18 cellular contexts compared by ENCODE assay signal in genomic region chr10:79182122-79182521, GRCh38.
A peak's percentile ranks its signal among the peaks of the same experiment; 100 is the strongest.
DNase-seq lines count a peak whose midpoint lies in the region; ATAC-seq and TF ChIP-seq lines count a peak whose summit lies in the region.
"Had no signal": no experiment of that assay in that cellular context is flagged by ENCODE, and none has a peak within 500 bp of the region (broad histone marks: within the 10 kb centered on the region; RNA-seq: fewer than 3 reads in every experiment).

No MANE protein-coding gene starts in this region.

- no peaks in the 10 kb centered on the region for H3K9me3 ChIP-seq in Caco-2
- H3K9me3 ChIP-seq in ascending aorta: no peaks in the 10 kb centered on the region
- no peaks in the 10 kb centered on the region for H3K9me3 ChIP-seq in lower lobe of right lung
- no peaks in the 10 kb centered on the region for H3K9me3 ChIP-seq in CD8-positive, alpha-beta T cell (ENCODE audit: low read length)
- H3K9me3 ChIP-seq: colonic mucosa had no signal

- CTCF ChIA-PET in Caco-2 (lab: Charles Lee): no interaction called here
- CTCF ChIA-PET in CD8-positive, alpha-beta T cell (lab: Charles Lee): interaction anchor here (5.8 kb wide), 1 partner anchor 14 kb away, joined by 32 read pairs; no protein-coding TSS in a partner anchor

- H3K4me3 ChIP-seq in Caco-2 (ENCODE audit: low read depth, low read length) (no peak overlapping the region), ascending aorta (no peak overlapping the region), lower lobe of right lung (no peak overlapping the region)
- H3K4me3 ChIP-seq in CD8-positive, alpha-beta T cell (ENCODE audit: low read depth, low read length): no peak overlapping the region
- H3K4me3 ChIP-seq: colonic mucosa had no signal

- H3K4me1 ChIP-seq in Caco-2 (peaks cover 50% of the 10 kb centered on the region), ascending aorta (peaks cover 16 to 67% of the 10 kb centered on the region in 2 donors), lower lobe of right lung (peaks cover 100% of the 10 kb centered on the region)
- no peaks in the 10 kb centered on the region for H3K4me1 ChIP-seq in CD8-positive, alpha-beta T cell (ENCODE audit: insufficient read depth, low read length)

- no peaks in the 10 kb centered on the region for H3K9me3 Mint-ChIP-seq in Caco-2 (ENCODE audit: unreplicated experiment)
- H3K9me3 Mint-ChIP-seq in stimulated activated effector memory CD8-positive, alpha-beta T cell treated with anti-CD3 and anti-CD28 coated beads, Interleukin-12 subunit alpha, Interleukin-12 subunit beta, amount 100 ng/mL, for 72 hours: no peaks in the 10 kb centered on the region
- H3K9me3 Mint-ChIP-seq in CD8-positive, alpha-beta T cell: no peaks in the 10 kb centered on the region
- H3K9me3 Mint-ChIP-seq: activated CD4-positive, alpha-beta memory T cell treated with anti-CD3 and anti-CD28 coated beads for 36 hours; activated T-helper 1 cell treated with anti-CD3 and anti-CD28 coated beads, Interleukin-12 subunit alpha, Interleukin-12 subunit beta, Interleukin-2, Interleukin-4 antibody, amounts not matched to agents 30 ng/mL and 10 ng/mL and 1 ng/mL, durations not matched to agents 14 hours and 24 hours and 36 hours; naive thymus-derived CD8-positive, alpha-beta T cell had no signal

- intact Hi-C loops in Caco-2 (cut with micrococcal nuclease; ENCODE audit: unreplicated experiment) (no loop called here), ascending aorta (cut with DNase I) (no loop called here), lower lobe of right lung (cut with DNase I) (no loop called here)
- intact Hi-C loops in CD8-positive, alpha-beta T cell (cut with DNase I, micrococcal nuclease): no loop called here

- POLR2A ChIA-PET in Caco-2 (lab: Charles Lee): no interaction called here
- POLR2A ChIA-PET in CD8-positive, alpha-beta T cell (lab: Charles Lee): no interaction called here

- H3K27ac ChIP-seq in ascending aorta: peak overlapping the region; percentile 10 to 29
- H3K27ac ChIP-seq in lower lobe of right lung: peak overlapping the region; percentile 66
- no peak overlapping the region for H3K27ac ChIP-seq in CD8-positive, alpha-beta T cell (ENCODE audit: low read depth, low read length)
- H3K27ac ChIP-seq: colonic mucosa had no signal

- peaks cover 33% of the 10 kb centered on the region for H3K4me1 Mint-ChIP-seq in Caco-2 (ENCODE audit: low read depth, unreplicated experiment)
- no peaks in the 10 kb centered on the region for H3K4me1 Mint-ChIP-seq in stimulated activated effector memory CD8-positive, alpha-beta T cell treated with anti-CD3 and anti-CD28 coated beads, Interleukin-12 subunit alpha, Interleukin-12 subunit beta, amount 100 ng/mL, for 72 hours
- no peaks in the 10 kb centered on the region for H3K4me1 Mint-ChIP-seq in CD8-positive, alpha-beta T cell (ENCODE audit: low read depth)

- no peak for TF ChIP-seq CTCF in Caco-2 (IDR thresholded peaks at IDR 0.05; ENCODE audit: insufficient read depth in 1 of 2, low read depth in 1 of 2, low read length in 1 of 2, severe bottlenecking in 1 of 2, unreplicated experiment in 1 of 2)
- TF ChIP-seq CTCF in ascending aorta (IDR thresholded peaks at IDR 0.05): no peak
- no peak for TF ChIP-seq CTCF in lower lobe of right lung (IDR thresholded peaks at IDR 0.05)
- no peak for TF ChIP-seq CTCF in CD8-positive, alpha-beta T cell (IDR thresholded peaks at IDR 0.05)

- no peak for ATAC-seq in lower lobe of right lung
- ATAC-seq in stimulated activated effector memory CD8-positive, alpha-beta T cell treated with anti-CD3 and anti-CD28 coated beads, Interleukin-12 subunit alpha, Interleukin-12 subunit beta, amount 100 ng/mL, for 72 hours: no peak
- no peak for ATAC-seq in CD8-positive, alpha-beta T cell
- ATAC-seq: naive thymus-derived CD8-positive, alpha-beta T cell; sciatic nerve had no signal

- no TSS peak for BruUV-seq in Caco-2 (replicated peaks; lab: Mats Ljungman, UMichigan)

- peaks cover 50% of the 10 kb centered on the region for H3K36me3 Mint-ChIP-seq in Caco-2 (ENCODE audit: insufficient read depth, unreplicated experiment)
- H3K36me3 Mint-ChIP-seq in stimulated activated effector memory CD8-positive, alpha-beta T cell treated with anti-CD3 and anti-CD28 coated beads, Interleukin-12 subunit alpha, Interleukin-12 subunit beta, amount 100 ng/mL, for 72 hours: no peaks in the 10 kb centered on the region
- H3K36me3 Mint-ChIP-seq in CD8-positive, alpha-beta T cell: peaks cover 1% of the 10 kb centered on the region
- H3K36me3 Mint-ChIP-seq: activated CD4-positive, alpha-beta memory T cell treated with anti-CD3 and anti-CD28 coated beads for 36 hours had no signal

- peak overlapping the region; percentile 91 for H3K27ac Mint-ChIP-seq in Caco-2 (ENCODE audit: unreplicated experiment)
- peak overlapping the region; percentile 48 for H3K27ac Mint-ChIP-seq in stimulated activated effector memory CD8-positive, alpha-beta T cell treated with anti-CD3 and anti-CD28 coated beads, Interleukin-12 subunit alpha, Interleukin-12 subunit beta, amount 100 ng/mL, for 72 hours
- H3K27ac Mint-ChIP-seq in CD8-positive, alpha-beta T cell: no peak overlapping the region
- H3K27ac Mint-ChIP-seq: activated CD4-positive, alpha-beta memory T cell treated with anti-CD3 and anti-CD28 coated beads for 36 hours; activated T-helper 1 cell treated with anti-CD3 and anti-CD28 coated beads, Interleukin-12 subunit alpha, Interleukin-12 subunit beta, Interleukin-2, Interleukin-4 antibody, amounts not matched to agents 30 ng/mL and 10 ng/mL and 1 ng/mL, durations not matched to agents 14 hours and 24 hours and 36 hours had no signal

- no peaks in the 10 kb centered on the region for H3K27me3 Mint-ChIP-seq in Caco-2 (ENCODE audit: insufficient read depth, unreplicated experiment)
- no peaks in the 10 kb centered on the region for H3K27me3 Mint-ChIP-seq in CD8-positive, alpha-beta T cell (ENCODE audit: low read depth)
- H3K27me3 Mint-ChIP-seq: activated CD4-positive, alpha-beta memory T cell treated with anti-CD3 and anti-CD28 coated beads for 36 hours; naive thymus-derived CD8-positive, alpha-beta T cell had no signal

- no peak overlapping the region for H3K4me3 Mint-ChIP-seq in Caco-2 (ENCODE audit: unreplicated experiment)
- no peak overlapping the region for H3K4me3 Mint-ChIP-seq in stimulated activated effector memory CD8-positive, alpha-beta T cell treated with anti-CD3 and anti-CD28 coated beads, Interleukin-12 subunit alpha, Interleukin-12 subunit beta, amount 100 ng/mL, for 72 hours
- no peak overlapping the region for H3K4me3 Mint-ChIP-seq in CD8-positive, alpha-beta T cell
- H3K4me3 Mint-ChIP-seq: activated CD4-positive, alpha-beta memory T cell treated with anti-CD3 and anti-CD28 coated beads for 36 hours; activated T-helper 1 cell treated with anti-CD3 and anti-CD28 coated beads, Interleukin-12 subunit alpha, Interleukin-12 subunit beta, Interleukin-2, Interleukin-4 antibody, amounts not matched to agents 30 ng/mL and 10 ng/mL and 1 ng/mL, durations not matched to agents 14 hours and 24 hours and 36 hours; naive thymus-derived CD8-positive, alpha-beta T cell had no signal

- H3K36me3 ChIP-seq in Caco-2 (ENCODE audit: control insufficient read depth, insufficient read depth, low read length) (peaks cover 1% of the 10 kb centered on the region; the same call in 1 of the 2 replicates), ascending aorta (peaks cover 1 to 4% of the 10 kb centered on the region in 2 donors), lower lobe of right lung (peaks cover 20% of the 10 kb centered on the region)
- no peaks in the 10 kb centered on the region for H3K36me3 ChIP-seq in CD8-positive, alpha-beta T cell (ENCODE audit: insufficient read depth, low read length)
- H3K36me3 ChIP-seq: colonic mucosa had no signal

- H3K27me3 ChIP-seq in Caco-2 (replicated peaks; ENCODE audit: control insufficient read depth, insufficient read depth, low read length) (no peaks in the 10 kb centered on the region), ascending aorta (no peaks in the 10 kb centered on the region), lower lobe of right lung (ENCODE audit: low read depth) (no peaks in the 10 kb centered on the region)
- no peaks in the 10 kb centered on the region for H3K27me3 ChIP-seq in CD8-positive, alpha-beta T cell (ENCODE audit: insufficient read depth, low read length)
- H3K27me3 ChIP-seq: colonic mucosa had no signal

- no peak for DNase-seq in Caco-2
- no peak for DNase-seq in ascending aorta (ENCODE audit: low spot score in 2 of 2)
- DNase-seq in lower lobe of right lung: no peak
- no peak for DNase-seq in stimulated activated effector memory CD8-positive, alpha-beta T cell treated with anti-CD3 and anti-CD28 coated beads, Interleukin-12 subunit alpha, Interleukin-12 subunit beta, amount 100 ng/mL, for 72 hours (ENCODE audit: low spot score in 2 of 2)
- DNase-seq in CD8-positive, alpha-beta T cell: no peak
- no peak for DNase-seq in activated gamma-delta T cell treated with Interleukin-2 at 50 U/mL for 16 hours
- DNase-seq in epidermal melanocyte (ENCODE audit: insufficient read length, low spot score): no peak
- no peak for DNase-seq in NCI-H82 (lab: John Stamatoyannopoulos, UW)
- DNase-seq: activated CD4-positive, alpha-beta memory T cell treated with anti-CD3 and anti-CD28 coated beads for 36 hours; amygdala; colonic mucosa; hippocampal formation; left colon; naive thymus-derived CD8-positive, alpha-beta T cell; stimulated activated CD4-positive, alpha-beta T cell treated with anti-CD3 and anti-CD28 coated beads, Interleukin-4, amount 100 ng/mL, for 1 hour; SW 1271 had no signal
